ENCODE assay signal across 21 cellular contexts in the genomic region with DNA sequence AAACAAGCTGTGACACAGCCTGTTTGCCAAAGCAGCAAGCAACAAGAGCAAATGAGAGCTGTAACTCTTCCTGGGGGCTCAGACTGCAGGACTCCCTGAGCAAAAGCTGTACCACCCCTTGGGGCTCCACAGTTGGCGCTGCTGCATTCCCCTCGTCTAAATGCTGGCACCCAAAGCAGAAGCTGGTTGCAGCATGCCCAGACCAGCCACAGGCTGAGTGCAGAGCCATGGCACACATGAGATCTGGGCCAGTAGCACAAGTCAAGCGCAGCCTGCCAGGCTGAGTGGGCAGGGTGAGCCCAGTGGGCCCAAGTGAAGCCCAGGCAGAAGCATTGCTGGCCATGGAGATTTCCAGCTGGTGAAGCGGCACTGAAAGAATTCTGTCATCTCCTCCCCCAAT.
DNase-seq lines count a peak whose midpoint lies in the region; FAIRE-seq and TF ChIP-seq lines count a peak whose summit lies in the region.
"Had no signal": no experiment of that assay in that cellular context is flagged by ENCODE, and none has a peak within 500 bp of the region (broad histone marks: within the 10 kb centered on the region; RNA-seq: fewer than 3 reads in every experiment).

No MANE protein-coding gene starts in this region.

- CTCF ChIA-PET in H1 (lab: Charles Lee; ENCODE audit: partially characterized antibody) = interaction anchor here (1.8 kb wide), 1 partner anchor 31 kb away, joined by 5 read pairs; no protein-coding TSS in a partner anchor

- no peaks in the 10 kb centered on the region for H3K79me2 ChIP-seq in H1 (ENCODE audit: control insufficient read depth in 1 of 2, insufficient read depth in 2 of 2, low read length in 2 of 2)
- H3K79me2 ChIP-seq in neural progenitor cell (ENCODE audit: low read depth) = no peaks in the 10 kb centered on the region
- H3K79me2 ChIP-seq in GM23248 (ENCODE audit: insufficient read depth) = no peaks in the 10 kb centered on the region

- no peaks in the 10 kb centered on the region for H3K79me1 ChIP-seq in H1 (ENCODE audit: low read depth, low read length)

- H3K27ac Mint-ChIP-seq in neural progenitor cell = no peak overlapping the region
- H3K27ac Mint-ChIP-seq: CD4-positive, CD25-positive, alpha-beta regulatory T cell; CD8-positive, alpha-beta memory T cell had no signal

- H2BK120ac ChIP-seq in H1 (replicated peaks; ENCODE audit: low read depth, low read length) = no peak overlapping the region

- no peak overlapping the region for H3K4ac ChIP-seq in H1 (replicated peaks; ENCODE audit: insufficient read length, low read depth, low read length)

- no peak overlapping the region for H3K4me2 ChIP-seq in H1 (ENCODE audit: insufficient read depth in 1 of 2, low read depth in 2 of 2, low read length in 2 of 2)
- no peak overlapping the region for H3K4me2 ChIP-seq in neural progenitor cell
- H3K4me2 ChIP-seq in GM23248 (ENCODE audit: unreplicated experiment) = no peak overlapping the region

- peaks cover 2% of the 10 kb centered on the region for H3K36me3 Mint-ChIP-seq in neural progenitor cell
- H3K36me3 Mint-ChIP-seq: CD4-positive, CD25-positive, alpha-beta regulatory T cell; CD8-positive, alpha-beta memory T cell had no signal

- no peak overlapping the region for H3K4me3 Mint-ChIP-seq in neural progenitor cell
- H3K4me3 Mint-ChIP-seq: CD4-positive, CD25-positive, alpha-beta regulatory T cell; CD8-positive, alpha-beta memory T cell had no signal

- no peak overlapping the region for H3K9ac ChIP-seq in H1 (replicated peaks in 1 of 4; ENCODE audit: extremely low read depth in 1 of 4, low read depth in 3 of 4, low read length in 3 of 4)
- no peak overlapping the region for H3K9ac ChIP-seq in neural progenitor cell
- no peak overlapping the region for H3K9ac ChIP-seq in GM23248

- H2BK15ac ChIP-seq in H1 (ENCODE audit: low read length) = no peak overlapping the region

- in situ Hi-C loops in GM23248 (cut with MboI) = no loop called here

- no peak overlapping the region for H4K5ac ChIP-seq in H1 (ENCODE audit: insufficient read length, low read depth, low read length)

- no peak overlapping the region for H3K18ac ChIP-seq in H1 (ENCODE audit: extremely low read depth, low read length)

- H3K9me3 ChIP-seq in H1 (ENCODE audit: insufficient read depth in 2 of 2, low read depth in 1 of 2, low read length in 1 of 2) (no peaks in the 10 kb centered on the region), neural progenitor cell (ENCODE audit: low read depth) (no peaks in the 10 kb centered on the region), spleen (peaks cover 0 to 6% (median 0%) of the 10 kb centered on the region in 8 donors), GM23248 (ENCODE audit: low read depth) (no peaks in the 10 kb centered on the region), tibial nerve (peaks cover 0 to 6% (median 1%) of the 10 kb centered on the region in 4 donors)
- H3K9me3 ChIP-seq: BE2C had no signal

- H2BK20ac ChIP-seq in H1 (ENCODE audit: low read length) = no peak overlapping the region

- no peak overlapping the region for H3K14ac ChIP-seq in H1 (ENCODE audit: insufficient read length)

- no peak for TF ChIP-seq POLR2A in H1 (IDR thresholded peaks at IDR 0.05; ENCODE audit: control extremely low read depth in 1 of 2, low read depth in 2 of 2, low read length in 2 of 2)
- TF ChIP-seq POLR2A in spleen (IDR thresholded peaks at IDR 0.05) = no peak
- no peak for TF ChIP-seq POLR2A in tibial nerve (IDR thresholded peaks at IDR 0.05)

- H2AFZ ChIP-seq in H1 (ENCODE audit: low read length) (peak overlapping the region; percentile 15; the same call in 1 of the 2 replicates), neural progenitor cell (replicated peaks) (peak overlapping the region; percentile 12), GM23248 (no peak overlapping the region)

- no peak overlapping the region for H4K91ac ChIP-seq in H1 (replicated peaks; ENCODE audit: insufficient read length, low read length)

- no peak overlapping the region for H3K4me3 ChIP-seq in bronchial epithelial cell (ENCODE audit: low read depth, low read length)
- no peak overlapping the region for H3K4me3 ChIP-seq in H1 (ENCODE audit: extremely low read depth in 1 of 4, insufficient read depth in 2 of 4, low read depth in 3 of 4, low read length in 4 of 4)
- no peak overlapping the region for H3K4me3 ChIP-seq in neural progenitor cell
- no peak overlapping the region for H3K4me3 ChIP-seq in spleen
- no peak overlapping the region for H3K4me3 ChIP-seq in GM23248
- no peak overlapping the region for H3K4me3 ChIP-seq in tibial nerve
- H3K4me3 ChIP-seq: GM12878 had no signal

- no peaks in the 10 kb centered on the region for H3K9me2 ChIP-seq in GM23248 (ENCODE audit: insufficient read depth)

- peaks cover 0 to 3% (median 1%) of the 10 kb centered on the region in 4 experiments; a peak in 3 of 7 replicates for H3K4me1 ChIP-seq in H1 (replicated peaks in 1 of 4; ENCODE audit: control insufficient read depth in 3 of 4, insufficient read depth in 4 of 4, low read length in 3 of 4)
- H3K4me1 ChIP-seq in neural progenitor cell = peaks cover 14% of the 10 kb centered on the region
- H3K4me1 ChIP-seq in spleen = no peaks in the 10 kb centered on the region
- H3K4me1 ChIP-seq in GM23248 (ENCODE audit: insufficient read depth) = no peaks in the 10 kb centered on the region
- no peaks in the 10 kb centered on the region for H3K4me1 ChIP-seq in tibial nerve

- H4K20me1 ChIP-seq in H1 (replicated peaks in 1 of 2; ENCODE audit: control insufficient read depth in 1 of 2, insufficient read depth in 2 of 2, low read length in 2 of 2) (no peaks in the 10 kb centered on the region), neural progenitor cell (ENCODE audit: low read depth) (no peaks in the 10 kb centered on the region), GM23248 (ENCODE audit: insufficient read depth) (no peaks in the 10 kb centered on the region)

- H3K4me1 Mint-ChIP-seq in neural progenitor cell = peaks cover 30% of the 10 kb centered on the region
- H3K4me1 Mint-ChIP-seq: CD4-positive, CD25-positive, alpha-beta regulatory T cell; CD8-positive, alpha-beta memory T cell had no signal

- H3K27me3 ChIP-seq in bronchial epithelial cell (ENCODE audit: control insufficient read depth, insufficient read depth, low read length) (no peaks in the 10 kb centered on the region), H1 (replicated peaks in 1 of 4; ENCODE audit: control insufficient read depth in 3 of 4, extremely low read depth in 1 of 4, insufficient read depth in 3 of 4, low read length in 3 of 4) (no peaks in the 10 kb centered on the region), neural progenitor cell (no peaks in the 10 kb centered on the region), spleen (replicated peaks in 1 of 7) (no peaks in the 10 kb centered on the region), GM23248 (replicated peaks; ENCODE audit: insufficient read depth) (peaks cover 4% of the 10 kb centered on the region), tibial nerve (no peaks in the 10 kb centered on the region)
- H3K27me3 ChIP-seq: BE2C had no signal

- POLR2A ChIA-PET in H1 (lab: Charles Lee; ENCODE audit: partially characterized antibody) = no interaction called here

- no peak overlapping the region for H3K23ac ChIP-seq in H1 (ENCODE audit: insufficient read length)

- no peak for TF ChIP-seq RAD21 in H1 (IDR thresholded peaks at IDR 0.05 in 1 of 2, conservative IDR thresholded peaks at IDR 0.05 in 1 of 2; ENCODE audit: low read depth in 2 of 2, low read length in 2 of 2)

- H3K36me3 ChIP-seq in bronchial epithelial cell (ENCODE audit: control insufficient read depth, insufficient read depth, low read length) (no peaks in the 10 kb centered on the region), H1 (ENCODE audit: control insufficient read depth in 2 of 4, insufficient read depth in 4 of 4, low read length in 3 of 4) (no peaks in the 10 kb centered on the region), neural progenitor cell (no peaks in the 10 kb centered on the region), spleen (no peaks in the 10 kb centered on the region), GM23248 (ENCODE audit: low read depth) (no peaks in the 10 kb centered on the region), tibial nerve (no peaks in the 10 kb centered on the region)
- H3K36me3 ChIP-seq: BE2C had no signal

- H3K56ac ChIP-seq in H1 (replicated peaks; ENCODE audit: insufficient read length, low read depth, low read length) = no peak overlapping the region

- H3K27me3 Mint-ChIP-seq in neural progenitor cell (ENCODE audit: insufficient read depth, low read depth) = peaks cover 6% of the 10 kb centered on the region

- H3K27ac ChIP-seq in H1 (ENCODE audit: low read depth, low read length) (no peak overlapping the region), neural progenitor cell (no peak overlapping the region), spleen (no peak overlapping the region), GM23248 (no peak overlapping the region), tibial nerve (no peak overlapping the region)

- no peak overlapping the region for H4K8ac ChIP-seq in H1 (ENCODE audit: extremely low read depth, insufficient read depth, low read length)

- peaks cover 24% of the 10 kb centered on the region for H3K9me3 Mint-ChIP-seq in neural progenitor cell

- TF ChIP-seq CTCF in bronchial epithelial cell (IDR thresholded peaks at IDR 0.05; ENCODE audit: insufficient read depth, low read length, severe bottlenecking) = no peak
- no peak for TF ChIP-seq CTCF in H1 (IDR thresholded peaks at IDR 0.05; ENCODE audit: control extremely low read depth in 1 of 3, insufficient read depth in 1 of 3, low read depth in 1 of 3, low read length in 3 of 3)
- no peak for TF ChIP-seq CTCF in neural progenitor cell (IDR thresholded peaks at IDR 0.05)
- no peak for TF ChIP-seq CTCF in spleen (IDR thresholded peaks at IDR 0.05 in 8 of 11, conservative IDR thresholded peaks at IDR 0.05 in 3 of 11)
- TF ChIP-seq CTCF in tibial nerve (IDR thresholded peaks at IDR 0.05) = no peak

- no peak for FAIRE-seq in bronchial epithelial cell (lab: Jason Lieb, UNC)
- FAIRE-seq in H1 (lab: Jason Lieb, UNC) = no peak
- FAIRE-seq: A204.1, GM12878, H54 had no signal

- intact Hi-C loops in spleen (cut with DNase I; ENCODE audit: low total_unique reads) = no loop called here

- H2BK5ac ChIP-seq in H1 (ENCODE audit: low read depth, low read length) = no peak overlapping the region

- H2AK5ac ChIP-seq in H1 (ENCODE audit: low read depth, low read length) = no peak overlapping the region

- DNase-seq in bronchial epithelial cell (ENCODE audit: low read depth) (peak; percentile 9), H1 (ENCODE audit: low read depth in 1 of 2, low spot score in 2 of 2) (no peak), neural progenitor cell (ENCODE audit: low spot score) (no peak), spleen (peak; percentile 64), ecto neural progenitor cell (ENCODE audit: low spot score) (no peak), GM23248 (no peak), tibial nerve (ENCODE audit: low spot score in 2 of 2) (no peak)
- DNase-seq: ACHN; BE2C; C1 segment of cervical spinal cord; CD4-positive, CD25-positive, alpha-beta regulatory T cell; CD8-positive, alpha-beta memory T cell; COR-L47; DMS 273 treated with DMSO at 0.1 percent for 48 hours; DMS53; DND-41; EL; HCEC 1CT had no signal

- no peak overlapping the region for H2BK12ac ChIP-seq in H1 (ENCODE audit: low read depth, low read length)

- H3F3A ChIP-seq in neural progenitor cell (ENCODE audit: low read depth) = no peaks in the 10 kb centered on the region
- no peaks in the 10 kb centered on the region for H3F3A ChIP-seq in GM23248 (ENCODE audit: insufficient read depth)

- H3K23me2 ChIP-seq in H1 (ENCODE audit: low read depth, low read length) = no peaks in the 10 kb centered on the region; the same call in 1 of the 2 replicates

- WGBS in H1 (ENCODE audit: extremely low coverage in 1 of 2, insufficient coverage in 1 of 2, insufficient read length in 1 of 2, insufficient replicate concordance in 2 of 2, low coverage in 1 of 2, low lambda C conversion rate in 2 of 2, missing lambda C conversion rate in 1 of 2), 2 experiments = 73% methylated on average over 4 of the region's 4 CpGs; no CpG with 5 or more reads in 1 of the 2 experiments
- 58 to 100% (median 66%) methylated on average over 2 to 4 of the region's 4 CpGs for WGBS in spleen, 5 donors
- WGBS in GM23248 (ENCODE audit: low coverage in 1 of 2, low lambda C conversion rate in 2 of 2, missing lambda C conversion rate in 2 of 2), 2 experiments = 43 to 51% methylated on average over 4 of the region's 4 CpGs
- whole genome bisulfite sequencing in tibial nerve, 2 donors = 64 to 82% methylated on average over 3 to 4 of the region's 4 CpGs

- no peak for TF ChIP-seq EP300 in H1 (IDR thresholded peaks at IDR 0.05; ENCODE audit: borderline replicate concordance in 1 of 2, low read depth in 2 of 2, low read length in 2 of 2)
- no peak for TF ChIP-seq EP300 in tibial nerve (IDR thresholded peaks at IDR 0.05)

Comparison
In these comparisons a context has a peak if more than half of its experiments do, and no peak if none do; other contexts are left out.
1. DNase-seq: peak in bronchial epithelial cell (single experiment) and spleen (single experiment); none in H1 (0 of 2), neural progenitor cell (single experiment), ecto neural progenitor cell (single experiment), GM23248 (single experiment) and tibial nerve (0 of 2).